Comparison of ENCODE assay signal across 1 cellular context in the genomic region with DNA sequence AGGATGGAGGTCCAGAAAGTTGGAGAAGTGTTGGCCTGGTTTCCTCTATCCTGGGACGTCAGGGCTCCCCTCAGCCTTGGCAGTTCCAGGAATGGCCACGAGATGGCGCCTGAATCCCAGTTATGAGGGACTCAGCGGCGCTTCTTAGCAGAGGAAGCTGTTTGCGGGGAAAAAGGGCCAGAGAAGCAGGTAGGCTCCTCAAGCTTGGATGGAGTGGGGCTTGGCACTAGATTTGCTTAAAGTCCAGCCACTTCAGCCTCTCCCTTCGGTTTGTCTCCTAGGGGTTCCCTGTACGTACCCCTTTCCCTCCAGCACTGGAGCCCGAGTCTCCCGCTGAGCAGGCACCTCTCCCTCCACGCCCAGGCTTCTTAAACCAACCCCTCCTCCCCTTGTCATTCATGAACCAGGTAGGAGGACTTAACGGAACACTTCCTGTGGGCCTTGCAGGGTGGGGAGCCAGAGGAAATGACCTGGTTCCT.
TF ChIP-seq lines count a peak whose summit lies in the region.

No MANE protein-coding gene starts in this region.

TF ChIP-seq in K562, 482 proteins besides CTCF, POLR2A, EP300 and RAD21 (continued from another document):
- TF ChIP-seq, protein P1, sequence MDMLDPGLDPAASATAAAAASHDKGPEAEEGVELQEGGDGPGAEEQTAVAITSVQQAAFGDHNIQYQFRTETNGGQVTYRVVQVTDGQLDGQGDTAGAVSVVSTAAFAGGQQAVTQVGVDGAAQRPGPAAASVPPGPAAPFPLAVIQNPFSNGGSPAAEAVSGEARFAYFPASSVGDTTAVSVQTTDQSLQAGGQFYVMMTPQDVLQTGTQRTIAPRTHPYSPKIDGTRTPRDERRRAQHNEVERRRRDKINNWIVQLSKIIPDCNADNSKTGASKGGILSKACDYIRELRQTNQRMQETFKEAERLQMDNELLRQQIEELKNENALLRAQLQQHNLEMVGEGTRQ (CRISPR knock-in tag; IDR thresholded peaks at IDR 0.05): no peak
- TF ChIP-seq, protein P2, sequence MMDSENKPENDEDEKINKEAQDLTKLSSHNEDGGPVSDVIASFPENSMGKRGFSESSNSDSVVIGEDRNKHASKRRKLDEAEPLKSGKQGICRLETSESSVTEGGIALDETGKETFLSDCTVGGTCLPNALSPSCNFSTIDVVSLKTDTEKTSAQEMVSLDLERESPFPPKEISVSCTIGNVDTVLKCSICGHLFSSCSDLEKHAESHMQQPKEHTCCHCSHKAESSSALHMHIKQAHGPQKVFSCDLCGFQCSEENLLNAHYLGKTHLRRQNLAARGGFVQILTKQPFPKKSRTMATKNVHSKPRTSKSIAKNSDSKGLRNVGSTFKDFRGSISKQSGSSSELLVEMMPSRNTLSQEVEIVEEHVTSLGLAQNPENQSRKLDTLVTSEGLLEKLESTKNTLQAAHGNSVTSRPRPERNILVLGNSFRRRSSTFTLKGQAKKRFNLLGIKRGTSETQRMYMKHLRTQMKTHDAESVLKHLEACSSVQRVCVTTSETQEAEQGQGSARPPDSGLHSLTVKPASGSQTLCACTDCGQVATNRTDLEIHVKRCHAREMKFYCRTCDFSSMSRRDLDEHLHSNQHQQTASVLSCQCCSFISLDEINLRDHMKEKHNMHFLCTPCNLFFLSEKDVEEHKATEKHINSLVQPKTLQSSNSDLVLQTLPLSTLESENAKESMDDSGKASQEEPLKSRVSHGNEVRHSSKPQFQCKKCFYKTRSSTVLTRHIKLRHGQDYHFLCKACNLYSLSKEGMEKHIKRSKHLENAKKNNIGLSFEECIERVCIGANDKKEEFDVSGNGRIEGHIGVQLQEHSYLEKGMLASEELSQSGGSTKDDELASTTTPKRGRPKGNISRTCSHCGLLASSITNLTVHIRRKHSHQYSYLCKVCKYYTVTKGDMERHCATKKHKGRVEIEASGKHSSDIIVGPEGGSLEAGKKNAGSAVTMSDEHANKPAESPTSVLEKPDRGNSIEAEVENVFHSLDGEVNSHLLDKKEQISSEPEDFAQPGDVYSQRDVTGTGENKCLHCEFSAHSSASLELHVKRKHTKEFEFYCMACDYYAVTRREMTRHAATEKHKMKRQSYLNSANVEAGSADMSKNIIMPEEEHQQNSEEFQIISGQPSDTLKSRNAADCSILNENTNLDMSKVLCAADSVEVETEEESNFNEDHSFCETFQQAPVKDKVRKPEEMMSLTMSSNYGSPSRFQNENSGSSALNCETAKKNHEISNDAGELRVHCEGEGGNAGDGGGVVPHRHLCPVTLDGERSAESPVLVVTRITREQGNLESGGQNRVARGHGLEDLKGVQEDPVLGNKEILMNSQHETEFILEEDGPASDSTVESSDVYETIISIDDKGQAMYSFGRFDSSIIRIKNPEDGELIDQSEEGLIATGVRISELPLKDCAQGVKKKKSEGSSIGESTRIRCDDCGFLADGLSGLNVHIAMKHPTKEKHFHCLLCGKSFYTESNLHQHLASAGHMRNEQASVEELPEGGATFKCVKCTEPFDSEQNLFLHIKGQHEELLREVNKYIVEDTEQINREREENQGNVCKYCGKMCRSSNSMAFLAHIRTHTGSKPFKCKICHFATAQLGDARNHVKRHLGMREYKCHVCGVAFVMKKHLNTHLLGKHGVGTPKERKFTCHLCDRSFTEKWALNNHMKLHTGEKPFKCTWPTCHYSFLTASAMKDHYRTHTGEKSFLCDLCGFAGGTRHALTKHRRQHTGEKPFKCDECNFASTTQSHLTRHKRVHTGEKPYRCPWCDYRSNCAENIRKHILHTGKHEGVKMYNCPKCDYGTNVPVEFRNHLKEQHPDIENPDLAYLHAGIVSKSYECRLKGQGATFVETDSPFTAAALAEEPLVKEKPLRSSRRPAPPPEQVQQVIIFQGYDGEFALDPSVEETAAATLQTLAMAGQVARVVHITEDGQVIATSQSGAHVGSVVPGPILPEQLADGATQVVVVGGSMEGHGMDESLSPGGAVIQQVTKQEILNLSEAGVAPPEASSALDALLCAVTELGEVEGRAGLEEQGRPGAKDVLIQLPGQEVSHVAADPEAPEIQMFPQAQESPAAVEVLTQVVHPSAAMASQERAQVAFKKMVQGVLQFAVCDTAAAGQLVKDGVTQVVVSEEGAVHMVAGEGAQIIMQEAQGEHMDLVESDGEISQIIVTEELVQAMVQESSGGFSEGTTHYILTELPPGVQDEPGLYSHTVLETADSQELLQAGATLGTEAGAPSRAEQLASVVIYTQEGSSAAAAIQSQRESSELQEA (IDR thresholded peaks at IDR 0.05; ENCODE audit: low read depth): no peak
- TF ChIP-seq, protein P3, sequence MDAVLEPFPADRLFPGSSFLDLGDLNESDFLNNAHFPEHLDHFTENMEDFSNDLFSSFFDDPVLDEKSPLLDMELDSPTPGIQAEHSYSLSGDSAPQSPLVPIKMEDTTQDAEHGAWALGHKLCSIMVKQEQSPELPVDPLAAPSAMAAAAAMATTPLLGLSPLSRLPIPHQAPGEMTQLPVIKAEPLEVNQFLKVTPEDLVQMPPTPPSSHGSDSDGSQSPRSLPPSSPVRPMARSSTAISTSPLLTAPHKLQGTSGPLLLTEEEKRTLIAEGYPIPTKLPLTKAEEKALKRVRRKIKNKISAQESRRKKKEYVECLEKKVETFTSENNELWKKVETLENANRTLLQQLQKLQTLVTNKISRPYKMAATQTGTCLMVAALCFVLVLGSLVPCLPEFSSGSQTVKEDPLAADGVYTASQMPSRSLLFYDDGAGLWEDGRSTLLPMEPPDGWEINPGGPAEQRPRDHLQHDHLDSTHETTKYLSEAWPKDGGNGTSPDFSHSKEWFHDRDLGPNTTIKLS (IDR thresholded peaks at IDR 0.05; ENCODE audit: borderline replicate concordance, low read depth): no peak
- TF ChIP-seq RREB1 (CRISPR knock-in tag; IDR thresholded peaks at IDR 0.05): no peak
- no peak for TF ChIP-seq NR2C1 (IDR thresholded peaks at IDR 0.05)
- no peak for TF ChIP-seq NR2C1 (tag; IDR thresholded peaks at IDR 0.05)
- no peak for TF ChIP-seq SNRNP70 (optimal IDR thresholded peaks at IDR 0.05; ENCODE audit: low read depth, low read length)
- TF ChIP-seq PHB2 (IDR thresholded peaks at IDR 0.05; ENCODE audit: low read depth): no peak
- no peak for TF ChIP-seq ZNF592 (IDR thresholded peaks at IDR 0.05)
- no peak for TF ChIP-seq IRF2 (CRISPR knock-in tag; IDR thresholded peaks at IDR 0.05)
- no peak for TF ChIP-seq RHOXF2B (CRISPR knock-in tag; conservative IDR thresholded peaks at IDR 0.05)
- TF ChIP-seq RFX1 (IDR thresholded peaks at IDR 0.05): no peak
TF ChIP-seq in K562: peak in this region for 25.
